Comparison of ENCODE assay signal across 20 cellular contexts in genomic region chr2:207091928-207092327, GRCh38.
DNase-seq lines count a peak whose midpoint lies in the region; ATAC-seq and TF ChIP-seq lines count a peak whose summit lies in the region.
"Had no signal": no experiment of that assay in that cellular context is flagged by ENCODE, and none has a peak within 500 bp of the region (broad histone marks: within the 10 kb centered on the region; RNA-seq: fewer than 3 reads in every experiment).

No MANE protein-coding gene starts in this region.

- CTCF ChIA-PET in WTC11 (lab: Charles Lee) = interaction anchor here (0.5 to 1.5 kb wide), 2 partner anchors 25 to 530 kb away, joined by 3 to 5 read pairs; no protein-coding TSS in a partner anchor

- DNase-seq in Right ventricle myocardium inferior (ENCODE audit: missing footprints) = no peak
- DNase-seq in cardiac septum (ENCODE audit: low spot score) = no peak
- no peak for DNase-seq in WTC11 (ENCODE audit: low spot score)
- DNase-seq in left ventricle myocardium inferior = no peak
- DNase-seq in upper lobe of left lung = no peak
- DNase-seq in stimulated activated CD4-positive, alpha-beta T cell treated with anti-CD3 and anti-CD28 coated beads, Interleukin-4, amount 100 ng/mL, for 1 hour = no peak
- no peak for DNase-seq in GM23248
- DNase-seq: activated CD4-positive, CD25-positive, alpha-beta regulatory T cell treated with anti-CD3 and anti-CD28 coated beads, Interleukin-2, amount 50 U/mL, for 72 hours; activated effector memory CD4-positive, alpha-beta T cell treated with Interleukin-2 at 50 U/mL for 16 hours; CD4-positive, CD25-positive, alpha-beta regulatory T cell; HCEC 1CT; hypothalamus; NCI-H1694; NCI-H748 treated with DMSO at 0.1 percent for 48 hours; nephron progenitor cell; stimulated activated CD4-positive, alpha-beta T cell treated with anti-CD3 and anti-CD28 coated beads, Interleukin-2, amount 100 ng/mL, for 48 hours; T-helper 9 cell had no signal

- H3K27me3 ChIP-seq in left ventricle myocardium inferior (ENCODE audit: low read depth) (no peaks in the 10 kb centered on the region), upper lobe of left lung (no peaks in the 10 kb centered on the region), GM23248 (replicated peaks; ENCODE audit: insufficient read depth) (no peaks in the 10 kb centered on the region)

- in situ Hi-C loops in GM23248 (cut with MboI) = no loop called here

- H3K9ac ChIP-seq in GM23248 = no peak overlapping the region

- TF ChIP-seq EP300 in upper lobe of left lung (IDR thresholded peaks at IDR 0.05) = no peak

- TF ChIP-seq POLR2A in upper lobe of left lung (IDR thresholded peaks at IDR 0.05) = no peak

- no peak overlapping the region for H3K4me2 ChIP-seq in GM23248 (ENCODE audit: unreplicated experiment)

- H3K9me2 ChIP-seq in GM23248 (ENCODE audit: insufficient read depth) = no peaks in the 10 kb centered on the region

- POLR2A ChIA-PET in WTC11 (lab: Charles Lee) = no interaction called here

- H3K4me3 ChIP-seq in left ventricle myocardium inferior = peak overlapping the region; percentile 1
- no peak overlapping the region for H3K4me3 ChIP-seq in upper lobe of left lung
- H3K4me3 ChIP-seq in GM23248 = no peak overlapping the region
- H3K4me3 ChIP-seq: SK-N-MC, skin epidermis had no signal

- no peak overlapping the region for H2AFZ ChIP-seq in GM23248

- peak overlapping the region; percentile 96 for H3K27ac Mint-ChIP-seq in WTC11
- H3K27ac Mint-ChIP-seq: CD4-positive, CD25-positive, alpha-beta regulatory T cell; nephron progenitor cell had no signal

- no peaks in the 10 kb centered on the region for H3K9me3 ChIP-seq in left ventricle myocardium inferior (replicated peaks)
- H3K9me3 ChIP-seq in upper lobe of left lung = no peaks in the 10 kb centered on the region
- no peaks in the 10 kb centered on the region for H3K9me3 ChIP-seq in GM23248 (ENCODE audit: low read depth)

- 0 out of 2 replicates have a peak, but pooled peaks cover 3% of the 10 kb centered on the region for H4K20me1 ChIP-seq in GM23248 (ENCODE audit: insufficient read depth)

- H3K36me3 Mint-ChIP-seq in WTC11 = peaks cover 4% of the 10 kb centered on the region

- no peaks in the 10 kb centered on the region for H3K27me3 Mint-ChIP-seq in WTC11 (ENCODE audit: low read depth)
- H3K27me3 Mint-ChIP-seq: CD4-positive, CD25-positive, alpha-beta regulatory T cell had no signal

- peaks cover 74% of the 10 kb centered on the region for H3K4me1 Mint-ChIP-seq in WTC11

- no peak overlapping the region for H3K4me3 Mint-ChIP-seq in WTC11
- H3K4me3 Mint-ChIP-seq: CD4-positive, CD25-positive, alpha-beta regulatory T cell; nephron progenitor cell had no signal

- peaks cover 100% of the 10 kb centered on the region for H3K4me1 ChIP-seq in left ventricle myocardium inferior
- peaks cover 38 to 58% (median 47%) of the 10 kb centered on the region in 4 donors for H3K4me1 ChIP-seq in upper lobe of left lung
- no peaks in the 10 kb centered on the region for H3K4me1 ChIP-seq in GM23248 (ENCODE audit: insufficient read depth)

- no peaks in the 10 kb centered on the region for H3K9me3 Mint-ChIP-seq in WTC11
- H3K9me3 Mint-ChIP-seq: nephron progenitor cell had no signal

- H3K79me2 ChIP-seq in GM23248 (ENCODE audit: insufficient read depth) = peaks cover 100% of the 10 kb centered on the region

- H3K27ac ChIP-seq in left ventricle myocardium inferior (replicated peaks) (peak overlapping the region; percentile 87), upper lobe of left lung (peak overlapping the region in 3 of 4 donors; percentile 28 to 57 (median 48)), GM23248 (no peak overlapping the region)
- H3K27ac ChIP-seq: SK-N-MC, skin epidermis had no signal

- TF ChIP-seq CTCF in WTC11 (IDR thresholded peaks at IDR 0.05) (no peak), left ventricle myocardium inferior (IDR thresholded peaks at IDR 0.05; ENCODE audit: borderline replicate concordance) (no peak), upper lobe of left lung (IDR thresholded peaks at IDR 0.05) (no peak)

- WGBS in upper lobe of left lung, 2 donors = 87 to 88% methylated on average over 2 of the region's 2 CpGs
- 83 to 87% methylated on average over 2 of the region's 2 CpGs for WGBS in GM23248 (ENCODE audit: low coverage in 1 of 2, low lambda C conversion rate in 2 of 2, missing lambda C conversion rate in 2 of 2), 2 experiments

- H3F3A ChIP-seq in GM23248 (ENCODE audit: insufficient read depth) = peaks cover 7% of the 10 kb centered on the region

- intact Hi-C loops in Right ventricle myocardium inferior (cut with DNase I) = loop anchor here (2.0 to 5.0 kb wide), 2 partner anchors 40 to 73 kb away; partner anchors contain the start of gene KLF7
- intact Hi-C loops in cardiac septum (cut with DNase I) = loop anchor here (2.0 to 5.0 kb wide), 2 partner anchors 71 to 245 kb away; no protein-coding TSS in a partner anchor
- intact Hi-C loops in left ventricle myocardium inferior (cut with micrococcal nuclease) = no loop called here

- ATAC-seq in Right ventricle myocardium inferior = peak; percentile 37
- no peak for ATAC-seq in WTC11
- peak in 1 of 2 donors; percentile 20 for ATAC-seq in upper lobe of left lung (ENCODE audit: low FRiP score in 2 of 2)
- ATAC-seq in esophagus mucosa = no peak

- H3K36me3 ChIP-seq in left ventricle myocardium inferior = peaks cover 12% of the 10 kb centered on the region
- H3K36me3 ChIP-seq in upper lobe of left lung = peaks cover 0 to 13% (median 4%) of the 10 kb centered on the region in 4 donors
- H3K36me3 ChIP-seq in GM23248 (ENCODE audit: low read depth) = peaks cover 20% of the 10 kb centered on the region

TF ChIP-seq in WTC11, 78 proteins besides CTCF, POLR2A, EP300 and RAD21:
- peak; percentile 49; the same call in 1 of the 2 replicates for TF ChIP-seq PRDM15 (CRISPR knock-in tag; IDR thresholded peaks at IDR 0.05)
- no peak for TF ChIP-seq HMGXB4 (CRISPR knock-in tag; IDR thresholded peaks at IDR 0.05)
TF ChIP-seq in WTC11: peak in this region for 1.
